23 cellular contexts compared by ENCODE assay signal in genomic region chr14:70168401-70168800, GRCh38. TPM values are rescaled to one million over a fixed set of nuclear protein-coding genes. Genes with fewer than 3 reads are reported as not detected.
DNase-seq lines count a peak whose midpoint lies in the region; FAIRE-seq lines count a peak whose summit lies in the region.
"Had no signal": no experiment of that assay in that cellular context is flagged by ENCODE, and none has a peak within 500 bp of the region (broad histone marks: within the 10 kb centered on the region; RNA-seq: fewer than 3 reads in every experiment).

No MANE protein-coding gene starts in this region.

- H3K27me3 ChIP-seq in CD8-positive, alpha-beta memory T cell (ENCODE audit: insufficient read depth, low read length, poor library complexity, severe bottlenecking), result no peaks in the 10 kb centered on the region
- H3K27me3 ChIP-seq: BLaER1 treated with 17β-estradiol and CSF1 and Interleukin-3, amounts not matched to agents 10 nM and 100 nM had no signal

- H3K4me1 ChIP-seq in CD8-positive, alpha-beta memory T cell (ENCODE audit: insufficient read depth, low read length), result no peaks in the 10 kb centered on the region
- H3K4me1 ChIP-seq: Caco-2 had no signal

- DNase-seq in DMS 273 treated with DMSO at 0.1 percent for 48 hours (lab: John Stamatoyannopoulos, UW), result peak; percentile 73
- peak; percentile 99 for DNase-seq in NCI-H1694 treated with DMSO at 0.1 percent for 48 hours (lab: John Stamatoyannopoulos, UW)
- DNase-seq in cerebellar cortex (ENCODE audit: low spot score), result peak; percentile 96
- DNase-seq in urothelium cell line (ENCODE audit: low spot score), result no peak
- DNase-seq in effector CD8-positive, alpha-beta T cell (lab: John Stamatoyannopoulos, UW), result no peak
- no peak for DNase-seq in CD8-positive, alpha-beta memory T cell
- DNase-seq in COLO668 (lab: John Stamatoyannopoulos, UW; ENCODE audit: unreplicated experiment), result no peak
- DNase-seq: Caco-2; CD8-positive, alpha-beta T cell; DMS53; DND-41; EL; H9; KBM-7 had no signal

- POLR2A ChIA-PET in CD8-positive, alpha-beta memory T cell (lab: Charles Lee), result no interaction called here

- peaks cover 0 to 6% (median 0%) of the 10 kb centered on the region in 5 donors for H3K9me3 Mint-ChIP-seq in CD8-positive, alpha-beta memory T cell
- H3K9me3 Mint-ChIP-seq: CD8-positive, alpha-beta T cell; H9 had no signal

- no peaks in the 10 kb centered on the region for H3K9me3 ChIP-seq in CD8-positive, alpha-beta memory T cell (ENCODE audit: low read length)
- H3K9me3 ChIP-seq: BLaER1 treated with 17β-estradiol and CSF1 and Interleukin-3, amounts not matched to agents 10 nM and 100 nM; Caco-2 had no signal

- no peaks in the 10 kb centered on the region for H3K4me1 Mint-ChIP-seq in CD8-positive, alpha-beta memory T cell
- H3K4me1 Mint-ChIP-seq: H9 had no signal

- no peak overlapping the region for H3K27ac Mint-ChIP-seq in CD8-positive, alpha-beta memory T cell
- H3K27ac Mint-ChIP-seq: B cell; CD8-positive, alpha-beta T cell; H9; IgD-negative memory B cell had no signal

- peak; percentile 66 for FAIRE-seq in urothelium cell line (lab: Jason Lieb, UNC)
- FAIRE-seq: G401.6, GM12892, GM18507, H1, HepG2 had no signal

- CTCF ChIA-PET in CD8-positive, alpha-beta memory T cell (lab: Charles Lee), result no interaction called here

- no peak overlapping the region for H3K27ac ChIP-seq in CD8-positive, alpha-beta memory T cell (ENCODE audit: low read depth, low read length)
- H3K27ac ChIP-seq: BLaER1 treated with 17β-estradiol and CSF1 and Interleukin-3, amounts not matched to agents 10 nM and 100 nM had no signal

- H3K4me3 ChIP-seq in CD8-positive, alpha-beta memory T cell (ENCODE audit: low read length), result no peak overlapping the region
- H3K4me3 ChIP-seq: BLaER1 treated with 17β-estradiol and CSF1 and Interleukin-3, amounts not matched to agents 10 nM and 100 nM had no signal

- H3K4me3 Mint-ChIP-seq in CD8-positive, alpha-beta memory T cell, result no peak overlapping the region
- H3K4me3 Mint-ChIP-seq: B cell; CD8-positive, alpha-beta T cell; H9; IgD-negative memory B cell had no signal

- H3K27me3 Mint-ChIP-seq in CD8-positive, alpha-beta memory T cell, result peaks cover 9 to 27% of the 10 kb centered on the region in 2 donors

- H3K36me3 Mint-ChIP-seq in CD8-positive, alpha-beta memory T cell, result no peaks in the 10 kb centered on the region
- H3K36me3 Mint-ChIP-seq: CD8-positive, alpha-beta T cell; IgD-negative memory B cell had no signal

- H3K36me3 ChIP-seq in CD8-positive, alpha-beta memory T cell (ENCODE audit: insufficient read depth, low read length), result no peaks in the 10 kb centered on the region
- H3K36me3 ChIP-seq: BLaER1 treated with 17β-estradiol and CSF1 and Interleukin-3, amounts not matched to agents 10 nM and 100 nM had no signal

RNA-seq across cellular contexts. Expression of gene SLC8A3, which starts 20.4 kb away (rescaled TPM):
- under 1 TPM in 1 of 2 experiments, not detected in 1; 0.09 TPM for total RNA-seq in CD8-positive, alpha-beta memory T cell
- not detected for polyA plus RNA-seq in CD8-positive, alpha-beta memory T cell
- total RNA-seq: A172; Caco-2; CD8-positive, alpha-beta T cell had no signal
- polyA plus RNA-seq: IgD-negative memory B cell had no signal

Comparison
In these comparisons a context has a peak if more than half of its experiments do, and no peak if none do; other contexts are left out.
1. DNase-seq: peak in DMS 273 treated with DMSO at 0.1 percent for 48 hours (single experiment), NCI-H1694 treated with DMSO at 0.1 percent for 48 hours (single experiment) and cerebellar cortex (single experiment); none in urothelium cell line (single experiment), effector CD8-positive, alpha-beta T cell (single experiment), CD8-positive, alpha-beta memory T cell (0 of 5) and COLO668 (single experiment).